27 cellular contexts compared by ENCODE assay signal in genomic region chr10:114283535-114283934, GRCh38. TPM values are rescaled to one million over a fixed set of nuclear protein-coding genes. Genes with fewer than 3 reads are reported as not detected.
"Had no signal": no experiment of that assay in that cellular context is flagged by ENCODE, and none has a peak within 500 bp of the region (broad histone marks: within the 10 kb centered on the region; RNA-seq: fewer than 3 reads in every experiment).

No MANE protein-coding gene starts in this region.

- ATAC-seq: natural killer cell; right cardiac atrium; sciatic nerve; stimulated activated memory B cell treated with anti-CD40 and anti-IgM and Interleukin-4, amounts not matched to agents 10 μg/mL and 1 μg/mL and 100 μg/mL, for 72 hours; stimulated activated naive CD8-positive, alpha-beta T cell treated with anti-CD3 and anti-CD28 coated beads, Interleukin-15, amount 100 ng/mL, for 72 hours had no signal

- DNase-seq: hypothalamus; immature natural killer cell; left ventricle myocardium inferior; mesendoderm; naive B cell; natural killer cell; nephron progenitor cell; occipital lobe; ovary; retina; right cardiac atrium; small intestine; stimulated activated CD4-positive, alpha-beta T cell treated with anti-CD3 and anti-CD28 coated beads, Interleukin-4, amount 100 ng/mL, for 4 hours; stimulated activated CD8-positive, alpha-beta memory T cell treated with anti-CD3 and anti-CD28 coated beads, Interleukin-4, amount 100 ng/mL, for 48 hours; stimulated activated naive CD4-positive, alpha-beta T cell treated with Interleukin-2 at 50 U/mL for 16 hours; stimulated activated naive CD8-positive, alpha-beta T cell treated with anti-CD3 and anti-CD28 coated beads, Interleukin-15, amount 100 ng/mL, for 72 hours; substantia nigra; uterus had no signal

- H3K9me3 ChIP-seq: left ventricle myocardium inferior, neutrophil, ovary, prostate gland, spleen, tibial nerve, uterus had no signal

- H3K36me3 ChIP-seq: left ventricle myocardium inferior, neural progenitor cell, neutrophil, ovary, prostate gland, spleen, tibial nerve, uterus had no signal

- H3K4me3 ChIP-seq: left ventricle myocardium inferior, lung, neural progenitor cell, ovary, prostate gland, spleen, tibial nerve, uterus had no signal

- H3K27ac ChIP-seq: left ventricle myocardium inferior, neural progenitor cell, neutrophil, ovary, prostate gland, spleen, tibial nerve, uterus had no signal

- H3K4me1 ChIP-seq: neural progenitor cell, uterus had no signal

RNA-seq across cellular contexts. Expression of gene VWA2, which starts 44.5 kb away (rescaled TPM):
- total RNA-seq: left ventricle myocardium inferior, mononuclear cell, natural killer cell, right cardiac atrium had no signal
